In genomic region chr11:110094298-110095073, GRCh38 we compare ENCODE assay signal across 1 cellular context.
TF ChIP-seq lines count a peak whose summit lies in the region.

No MANE protein-coding gene starts in this region.

TF ChIP-seq in HepG2, 621 proteins besides CTCF, POLR2A, EP300 and RAD21 (continued from another document):
- no peak for TF ChIP-seq MLXIP (CRISPR knock-in tag; IDR thresholded peaks at IDR 0.05; ENCODE audit: borderline replicate concordance)
- no peak for TF ChIP-seq TERF1 (CRISPR knock-in tag; IDR thresholded peaks at IDR 0.05)
- TF ChIP-seq EHMT2 (IDR thresholded peaks at IDR 0.05; ENCODE audit: borderline replicate concordance, low read depth, low read length) = no peak
- no peak for TF ChIP-seq BCL6 (CRISPR knock-in tag; IDR thresholded peaks at IDR 0.05)
- no peak for TF ChIP-seq ZNF569 (CRISPR knock-in tag; IDR thresholded peaks at IDR 0.05; ENCODE audit: borderline replicate concordance)
- no peak for TF ChIP-seq ZNF253 (CRISPR knock-in tag; IDR thresholded peaks at IDR 0.05; ENCODE audit: borderline replicate concordance)
- TF ChIP-seq ATRX (CRISPR knock-in tag; IDR thresholded peaks at IDR 0.05; ENCODE audit: borderline replicate concordance) = no peak
- no peak for TF ChIP-seq MXI1 (IDR thresholded peaks at IDR 0.05; ENCODE audit: borderline replicate concordance, low read depth, low read length)
- no peak for TF ChIP-seq RBAK (CRISPR knock-in tag; IDR thresholded peaks at IDR 0.05)
- no peak for TF ChIP-seq MXD4 (CRISPR knock-in tag; IDR thresholded peaks at IDR 0.05)
- TF ChIP-seq MIXL1 (CRISPR knock-in tag; IDR thresholded peaks at IDR 0.05) = no peak
- TF ChIP-seq ZNF605 (CRISPR knock-in tag; IDR thresholded peaks at IDR 0.05) = no peak
- no peak for TF ChIP-seq ZSCAN25 (CRISPR knock-in tag; IDR thresholded peaks at IDR 0.05)
- TF ChIP-seq MXD1 (CRISPR knock-in tag; IDR thresholded peaks at IDR 0.05) = no peak
- TF ChIP-seq ZNF281 (CRISPR knock-in tag; IDR thresholded peaks at IDR 0.05; ENCODE audit: borderline replicate concordance) = no peak
